Comparison of ENCODE assay signal across 8 cellular contexts in the genomic region with DNA sequence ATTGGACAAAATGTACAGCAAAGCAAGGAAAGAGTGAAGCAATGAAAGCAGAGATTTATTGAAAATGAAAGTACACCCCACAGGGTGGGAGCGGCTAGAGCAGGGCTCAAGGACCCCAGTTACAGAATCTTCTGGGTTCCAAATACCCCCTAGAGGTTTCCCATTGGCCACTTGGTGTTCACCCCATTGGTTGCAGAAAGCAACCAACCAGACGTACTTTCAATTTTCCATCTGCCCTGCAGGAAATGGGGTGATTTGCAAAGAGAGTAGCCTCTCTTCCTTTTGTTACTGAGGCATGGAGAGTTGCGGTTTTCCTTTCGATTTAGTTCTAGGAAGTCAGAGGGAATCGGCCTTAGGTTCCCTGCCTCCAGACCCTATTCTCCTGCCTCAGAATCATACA. TPM values are rescaled to one million over a fixed set of nuclear protein-coding genes. Genes with fewer than 3 reads are reported as not detected.
A peak's percentile ranks its signal among the peaks of the same experiment; 100 is the strongest.
DNase-seq lines count a peak whose midpoint lies in the region; ATAC-seq and TF ChIP-seq lines count a peak whose summit lies in the region.

No MANE protein-coding gene starts in this region.

- ATAC-seq in GM21423 (IDR thresholded peaks at IDR 0.05; ENCODE audit: unreplicated experiment), result no peak
- ATAC-seq in GM21526 (IDR thresholded peaks at IDR 0.05; ENCODE audit: low FRiP score, unreplicated experiment), result no peak

- intact Hi-C loops in adrenal gland (cut with DNase I), result no loop called here
- intact Hi-C loops in uterus (cut with DNase I; ENCODE audit: low total_unique reads), result no loop called here
- intact Hi-C loops in testis (cut with DNase I; ENCODE audit: low total_unique reads), result no loop called here

- TF ChIP-seq CTCF in adrenal gland (IDR thresholded peaks at IDR 0.05) (no peak), uterus (IDR thresholded peaks at IDR 0.05) (no peak), testis (IDR thresholded peaks at IDR 0.05) (no peak)

- peak overlapping the region; percentile 91 for H3K27ac ChIP-seq in KOPT-K1 (ENCODE audit: low read depth, low read length, poor library complexity, severe bottlenecking)
- peak overlapping the region; percentile 6 to 86 (median 40) for H3K27ac ChIP-seq in adrenal gland
- H3K27ac ChIP-seq in uterus, result peak overlapping the region; percentile 95 to 98
- H3K27ac ChIP-seq in testis, result peak overlapping the region in 1 of 2 donors; percentile 92

- H3K9me3 ChIP-seq in KOPT-K1 (ENCODE audit: insufficient read depth, low read length, poor library complexity, severe bottlenecking), result no peaks in the 10 kb centered on the region
- no peaks in the 10 kb centered on the region for H3K9me3 ChIP-seq in adrenal gland (replicated peaks in 1 of 3)
- H3K9me3 ChIP-seq in uterus, result no peaks in the 10 kb centered on the region
- H3K9me3 ChIP-seq in testis, result no peaks in the 10 kb centered on the region

- WGBS in adrenal gland, 4 donors, result 36 to 49% (median 38%) methylated on average over 5 of the region's 5 CpGs
- WGBS in testis, 2 donors, result 23 to 36% methylated on average over 5 of the region's 5 CpGs

- peak overlapping the region in 1 of 4 donors; percentile 93 for H3K4me3 ChIP-seq in adrenal gland
- H3K4me3 ChIP-seq in uterus, result peak overlapping the region; percentile 19 to 80
- H3K4me3 ChIP-seq in testis, result peak overlapping the region in 1 of 2 donors; percentile 6

- H3K27me3 ChIP-seq in adrenal gland (no peaks in the 10 kb centered on the region), uterus (no peaks in the 10 kb centered on the region), testis (no peaks in the 10 kb centered on the region)

- TF ChIP-seq POLR2A in adrenal gland (IDR thresholded peaks at IDR 0.05), result no peak
- no peak for TF ChIP-seq POLR2A in uterus (IDR thresholded peaks at IDR 0.05)
- no peak for TF ChIP-seq POLR2A in testis (IDR thresholded peaks at IDR 0.05)

- H3K36me3 ChIP-seq in KOPT-K1 (ENCODE audit: insufficient read depth, low read length) (peaks cover 38% of the 10 kb centered on the region), adrenal gland (replicated peaks in 1 of 2) (peaks cover 0 to 18% of the 10 kb centered on the region in 2 donors), uterus (no peaks in the 10 kb centered on the region), testis (ENCODE audit: low read depth, missing control alignments) (no peaks in the 10 kb centered on the region)

- H3K4me1 ChIP-seq in adrenal gland (replicated peaks in 1 of 2), result peaks cover 17 to 78% of the 10 kb centered on the region in 2 donors
- peaks cover 6 to 7% of the 10 kb centered on the region in 2 donors for H3K4me1 ChIP-seq in uterus
- H3K4me1 ChIP-seq in testis, result peaks cover 25% of the 10 kb centered on the region

- DNase-seq in DMS79 (lab: John Stamatoyannopoulos, UW) (peak; percentile 35), adrenal gland (peak in 2 of 7 donors; percentile 32 to 55), lung microvascular endothelial cell (ENCODE audit: low read depth in 2 of 2) (peak; percentile 91), uterus (no peak), testis (no peak)

RNA-seq across cellular contexts. Expression of a gene that starts 2.4 kb away (rescaled TPM):
- total RNA-seq in adrenal gland, result 100 to 1,000 TPM in 1 of 8 donors, 10 to 100 TPM in 7; 27.3 to 103 (median 67.4) TPM
- polyA plus RNA-seq in adrenal gland, result 10 to 100 TPM; 10.5 to 44.1 (median 37.0) TPM
- 27.0 and 36.9 TPM in 2 replicates for total RNA-seq in lung microvascular endothelial cell
- total RNA-seq in uterus, result 100 to 1,000 TPM in 2 of 4 donors, 10 to 100 TPM in 2; 39.0 to 118 (median 78.3) TPM
- total RNA-seq in testis, result 10 to 100 TPM; 53.9 to 59.5 TPM
- 20.9 TPM for polyA plus RNA-seq in testis (ENCODE audit: insufficient read depth, low read depth, low replicate concordance)

RNA-seq across cellular contexts. Expression of a gene that starts 4.8 kb away (rescaled TPM):
- total RNA-seq in adrenal gland, result 10 to 100 TPM; 21.7 to 92.2 (median 32.4) TPM
- polyA plus RNA-seq in adrenal gland, result 10 to 100 TPM in 2 of 3 donors, 1 to 10 TPM in 1; 8.6 to 27.5 (median 23.9) TPM
- total RNA-seq in lung microvascular endothelial cell, result 5.4 and 13.1 TPM in 2 replicates
- total RNA-seq in uterus, result 10 to 100 TPM in 2 of 4 donors, 1 to 10 TPM in 2; 4.4 to 16.6 (median 8.3) TPM
- 10 to 100 TPM; 18.2 to 20.1 TPM for total RNA-seq in testis
- polyA plus RNA-seq in testis (ENCODE audit: insufficient read depth, low read depth, low replicate concordance), result 25.6 TPM

Comparison
In these comparisons a context has a peak if more than half of its experiments do, and no peak if none do; other contexts are left out.
1. DNase-seq: peak in DMS79 (single experiment) and lung microvascular endothelial cell (2 of 2); none in uterus (0 of 2) and testis (single experiment).